ENCODE assay signal across 1 cellular context in genomic region chr1:171781167-171781875, GRCh38.
TF ChIP-seq lines count a peak whose summit lies in the region.

Gene METTL13 (plus strand): TSS chr1:171781660. CDS start chr1:171781968, 308 bp downstream.

TF ChIP-seq in H1, 55 proteins besides CTCF, POLR2A, EP300 and RAD21 (continued from another document):
- no peak for TF ChIP-seq CHD7 (IDR thresholded peaks at IDR 0.05; ENCODE audit: insufficient replicate concordance, low read length)
- peak; percentile 83 for TF ChIP-seq TBP (IDR thresholded peaks at IDR 0.05; ENCODE audit: low read depth, low read length)
- TF ChIP-seq BCL11A (IDR thresholded peaks at IDR 0.05; ENCODE audit: low read depth in 2 of 2, low read length in 2 of 2) = no peak
- TF ChIP-seq PHF8 (conservative IDR thresholded peaks at IDR 0.05; ENCODE audit: low read depth, low read length) = peak; percentile 78
- TF ChIP-seq CBX8 (IDR thresholded peaks at IDR 0.05; ENCODE audit: borderline replicate concordance, low read depth, low read length) = no peak
- peak; percentile 98 for TF ChIP-seq CREB1 (IDR thresholded peaks at IDR 0.05)
- TF ChIP-seq TAF1 (IDR thresholded peaks at IDR 0.05; ENCODE audit: low read depth, low read length) = peak; percentile 88
- no peak for TF ChIP-seq ZNF274 (IDR thresholded peaks at IDR 0.05; ENCODE audit: borderline replicate concordance, extremely low read depth, low read length)
- TF ChIP-seq EGR1 (IDR thresholded peaks at IDR 0.05; ENCODE audit: borderline replicate concordance, low read depth, low read length) = no peak
- TF ChIP-seq MAFK (IDR thresholded peaks at IDR 0.05; ENCODE audit: low read depth, low read length) = no peak
- TF ChIP-seq SUZ12 (IDR thresholded peaks at IDR 0.05; ENCODE audit: low read length) = no peak
- peak; percentile 81; the same call in 1 of the 2 replicates for TF ChIP-seq RBBP5 (IDR thresholded peaks at IDR 0.05; ENCODE audit: borderline replicate concordance, low read depth, low read length)
- peak; percentile 52; the same call in 1 of the 2 replicates for TF ChIP-seq SRF (IDR thresholded peaks at IDR 0.05; ENCODE audit: low read depth, low read length)
- TF ChIP-seq HDAC6 (IDR thresholded peaks at IDR 0.05; ENCODE audit: low read depth, low read length) = no peak
- no peak for TF ChIP-seq POU5F1 (IDR thresholded peaks at IDR 0.05; ENCODE audit: low read depth, low read length)
- no peak for TF ChIP-seq FOSL1 (IDR thresholded peaks at IDR 0.05; ENCODE audit: insufficient read depth, low read depth, low read length)
- no peak for TF ChIP-seq CTBP2 (IDR thresholded peaks at IDR 0.05; ENCODE audit: borderline replicate concordance, insufficient read depth, insufficient read length, low read length)
- no peak for TF ChIP-seq SIX5 (IDR thresholded peaks at IDR 0.05; ENCODE audit: low read depth, low read length)
- no peak for TF ChIP-seq NANOG (IDR thresholded peaks at IDR 0.05; ENCODE audit: insufficient read depth, low read depth, low read length, poor library complexity, severe bottlenecking)
- TF ChIP-seq, protein P1, sequence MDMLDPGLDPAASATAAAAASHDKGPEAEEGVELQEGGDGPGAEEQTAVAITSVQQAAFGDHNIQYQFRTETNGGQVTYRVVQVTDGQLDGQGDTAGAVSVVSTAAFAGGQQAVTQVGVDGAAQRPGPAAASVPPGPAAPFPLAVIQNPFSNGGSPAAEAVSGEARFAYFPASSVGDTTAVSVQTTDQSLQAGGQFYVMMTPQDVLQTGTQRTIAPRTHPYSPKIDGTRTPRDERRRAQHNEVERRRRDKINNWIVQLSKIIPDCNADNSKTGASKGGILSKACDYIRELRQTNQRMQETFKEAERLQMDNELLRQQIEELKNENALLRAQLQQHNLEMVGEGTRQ (IDR thresholded peaks at IDR 0.05; ENCODE audit: low read length) = no peak
- TF ChIP-seq GABPA (IDR thresholded peaks at IDR 0.05; ENCODE audit: borderline replicate concordance, insufficient read depth, low read length) = no peak
- no peak for TF ChIP-seq CBX5 (IDR thresholded peaks at IDR 0.05; ENCODE audit: low read depth, low read length)
- TF ChIP-seq KDM1A (IDR thresholded peaks at IDR 0.05; ENCODE audit: borderline replicate concordance, low read length) = no peak
- no peak for TF ChIP-seq RNF2 (IDR thresholded peaks at IDR 0.05; ENCODE audit: borderline replicate concordance, low read depth, low read length, missing control alignments, poor library complexity, severe bottlenecking)
- no peak for TF ChIP-seq CEBPB (IDR thresholded peaks at IDR 0.05; ENCODE audit: low read depth, low read length)
- TF ChIP-seq, protein P2, sequence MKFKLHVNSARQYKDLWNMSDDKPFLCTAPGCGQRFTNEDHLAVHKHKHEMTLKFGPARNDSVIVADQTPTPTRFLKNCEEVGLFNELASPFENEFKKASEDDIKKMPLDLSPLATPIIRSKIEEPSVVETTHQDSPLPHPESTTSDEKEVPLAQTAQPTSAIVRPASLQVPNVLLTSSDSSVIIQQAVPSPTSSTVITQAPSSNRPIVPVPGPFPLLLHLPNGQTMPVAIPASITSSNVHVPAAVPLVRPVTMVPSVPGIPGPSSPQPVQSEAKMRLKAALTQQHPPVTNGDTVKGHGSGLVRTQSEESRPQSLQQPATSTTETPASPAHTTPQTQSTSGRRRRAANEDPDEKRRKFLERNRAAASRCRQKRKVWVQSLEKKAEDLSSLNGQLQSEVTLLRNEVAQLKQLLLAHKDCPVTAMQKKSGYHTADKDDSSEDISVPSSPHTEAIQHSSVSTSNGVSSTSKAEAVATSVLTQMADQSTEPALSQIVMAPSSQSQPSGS (IDR thresholded peaks at IDR 0.05; ENCODE audit: low read length) = no peak
- TF ChIP-seq SP1 (IDR thresholded peaks at IDR 0.05; ENCODE audit: low read depth, low read length) = peak; percentile 90
- TF ChIP-seq TAF7 (optimal IDR thresholded peaks at IDR 0.05; ENCODE audit: borderline replicate concordance, low read depth, low read length) = peak; percentile 80
- TF ChIP-seq HDAC2 (IDR thresholded peaks at IDR 0.05; ENCODE audit: borderline replicate concordance in 1 of 2, low read depth in 2 of 2, low read length in 2 of 2) = peak; percentile 61 to 82; a peak in 2 of 4 replicates
- TF ChIP-seq E2F6 (IDR thresholded peaks at IDR 0.05) = peak; percentile 79
- TF ChIP-seq CHD1 (IDR thresholded peaks at IDR 0.05; ENCODE audit: low read depth, low read length) = no peak
- peak; percentile 39 for TF ChIP-seq SP2 (IDR thresholded peaks at IDR 0.05; ENCODE audit: low read length)
- peak; percentile 84; the same call in 1 of the 2 replicates for TF ChIP-seq GTF2F1 (IDR thresholded peaks at IDR 0.05; ENCODE audit: borderline replicate concordance, low read depth, low read length)
- TF ChIP-seq KDM5A (IDR thresholded peaks at IDR 0.05; ENCODE audit: low read length) = peak; percentile 82
- TF ChIP-seq KDM4A (IDR thresholded peaks at IDR 0.05; ENCODE audit: low read depth, low read length, severe bottlenecking) = peak; percentile 79
- TF ChIP-seq JUND (IDR thresholded peaks at IDR 0.05; ENCODE audit: low read length) = 0 out of 2 replicates have a peak, but pooled peaks have one; percentile 2
- TF ChIP-seq, protein P3, sequence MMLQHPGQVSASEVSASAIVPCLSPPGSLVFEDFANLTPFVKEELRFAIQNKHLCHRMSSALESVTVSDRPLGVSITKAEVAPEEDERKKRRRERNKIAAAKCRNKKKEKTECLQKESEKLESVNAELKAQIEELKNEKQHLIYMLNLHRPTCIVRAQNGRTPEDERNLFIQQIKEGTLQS (IDR thresholded peaks at IDR 0.05; ENCODE audit: insufficient read depth, low read depth, low read length) = no peak
- TF ChIP-seq YY1 (IDR thresholded peaks at IDR 0.05; ENCODE audit: low read depth, low read length) = peak; percentile 36; the same call in 1 of the 2 replicates
- TF ChIP-seq RFX5 (IDR thresholded peaks at IDR 0.05; ENCODE audit: borderline replicate concordance, low read depth, low read length) = no peak
- TF ChIP-seq, protein P4, sequence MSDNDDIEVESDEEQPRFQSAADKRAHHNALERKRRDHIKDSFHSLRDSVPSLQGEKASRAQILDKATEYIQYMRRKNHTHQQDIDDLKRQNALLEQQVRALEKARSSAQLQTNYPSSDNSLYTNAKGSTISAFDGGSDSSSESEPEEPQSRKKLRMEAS (IDR thresholded peaks at IDR 0.05) = peak; percentile 87
- no peak for TF ChIP-seq EZH2 (IDR thresholded peaks at IDR 0.05; ENCODE audit: low read depth, low read length, severe bottlenecking)
- no peak for TF ChIP-seq TEAD4 (IDR thresholded peaks at IDR 0.05; ENCODE audit: low read depth, low read length)
- TF ChIP-seq TCF12 (IDR thresholded peaks at IDR 0.05; ENCODE audit: low read depth, low read length) = no peak
- no peak for TF ChIP-seq SIRT6 (IDR thresholded peaks at IDR 0.05; ENCODE audit: low read length)
- no peak for TF ChIP-seq JUN (IDR thresholded peaks at IDR 0.05; ENCODE audit: low read depth, low read length)
- TF ChIP-seq NRF1 (IDR thresholded peaks at IDR 0.05; ENCODE audit: low read depth, low read length) = no peak
- no peak for TF ChIP-seq BRCA1 (IDR thresholded peaks at IDR 0.05; ENCODE audit: low read depth, low read length)
- peak; percentile 94 for TF ChIP-seq ASH2L (IDR thresholded peaks at IDR 0.05; ENCODE audit: low read length)
- 0 out of 4 replicates have a peak, but pooled peaks of 1 of the 2 experiments have one; percentile 18 for TF ChIP-seq SIN3A (conservative IDR thresholded peaks at IDR 0.05 in 1 of 2, IDR thresholded peaks at IDR 0.05 in 1 of 2; ENCODE audit: low read depth in 1 of 2, low read length in 2 of 2)
- peak; percentile 72 for TF ChIP-seq POLR2AphosphoS5 (IDR thresholded peaks at IDR 0.05; ENCODE audit: low read depth, low read length)
- TF ChIP-seq SP4 (IDR thresholded peaks at IDR 0.05; ENCODE audit: low read length) = 0 out of 2 replicates have a peak, but pooled peaks have one; percentile 44
- peak; percentile 50; the same call in 1 of the 2 replicates for TF ChIP-seq BACH1 (IDR thresholded peaks at IDR 0.05; ENCODE audit: low read length)
